In genomic region chr6:140174509-140174908, GRCh38 we compare ENCODE assay signal across 14 cellular contexts.
DNase-seq lines count a peak whose midpoint lies in the region; TF ChIP-seq lines count a peak whose summit lies in the region.
"Had no signal": no experiment of that assay in that cellular context is flagged by ENCODE, and none has a peak within 500 bp of the region (broad histone marks: within the 10 kb centered on the region; RNA-seq: fewer than 3 reads in every experiment).

No MANE protein-coding gene starts in this region.

- TF ChIP-seq CTCF in RWPE1 (conservative IDR thresholded peaks at IDR 0.05; ENCODE audit: low read depth) (no peak), epithelial cell of proximal tubule (conservative IDR thresholded peaks at IDR 0.05; ENCODE audit: low read depth, low read length) (no peak), chondrocyte (IDR thresholded peaks at IDR 0.05) (no peak)

- H3K27ac ChIP-seq in RWPE1 = no peak overlapping the region

- no peaks in the 10 kb centered on the region for H3K36me3 Mint-ChIP-seq in chondrocyte (ENCODE audit: low read depth)
- H3K36me3 Mint-ChIP-seq: activated naive CD4-positive, alpha-beta T cell treated with anti-CD3 and anti-CD28 coated beads, Interleukin-2, amount 50 U/mL, for 72 hours; natural killer cell treated with Interleukin-12 subunit alpha and Interleukin-12 subunit beta and Interleukin-15 and Interleukin-18, amount 100 ng/mL, for 72 hours had no signal

- no peak overlapping the region for H3K4me3 Mint-ChIP-seq in chondrocyte (ENCODE audit: unreplicated experiment)
- H3K4me3 Mint-ChIP-seq: endodermal cell; natural killer cell treated with Interleukin-12 subunit alpha and Interleukin-12 subunit beta and Interleukin-15 and Interleukin-18, amount 100 ng/mL, for 72 hours had no signal

- POLR2A ChIA-PET in RWPE1 (lab: Yijun Ruan, JAX; ENCODE audit: low non-redundant PET) = no interaction called here

- H3K9me3 Mint-ChIP-seq in chondrocyte (ENCODE audit: low read depth) = peaks cover 8% of the 10 kb centered on the region

- no peak overlapping the region for H3K27ac Mint-ChIP-seq in chondrocyte (ENCODE audit: unreplicated experiment)
- H3K27ac Mint-ChIP-seq: activated naive CD4-positive, alpha-beta T cell treated with anti-CD3 and anti-CD28 coated beads, Interleukin-2, amount 50 U/mL, for 72 hours; endodermal cell; natural killer cell treated with Interleukin-12 subunit alpha and Interleukin-12 subunit beta and Interleukin-15 and Interleukin-18, amount 100 ng/mL, for 72 hours had no signal

- peak; percentile 100 for DNase-seq in HCEC 1CT
- DNase-seq in RWPE1 (ENCODE audit: low spot score) = peak; percentile 91
- DNase-seq in epithelial cell of proximal tubule (ENCODE audit: low read depth) = peak; percentile 35
- peak; percentile 79 for DNase-seq in stromal cell of bone marrow (ENCODE audit: low read depth)
- no peak for DNase-seq in chondrocyte (ENCODE audit: low spot score)
- no peak for DNase-seq in mesenteric fat pad (ENCODE audit: low spot score)
- DNase-seq in NCI-H510A (lab: John Stamatoyannopoulos, UW) = no peak
- DNase-seq: endodermal cell, GF-D8, kidney glomerular epithelial cell, NCI-H2107, SHP77 had no signal

- H3K4me1 Mint-ChIP-seq in chondrocyte (ENCODE audit: low read depth) = peaks cover 9% of the 10 kb centered on the region
- H3K4me1 Mint-ChIP-seq: endodermal cell had no signal

- no peaks in the 10 kb centered on the region for H3K27me3 Mint-ChIP-seq in chondrocyte (ENCODE audit: low read depth)
- H3K27me3 Mint-ChIP-seq: natural killer cell treated with Interleukin-12 subunit alpha and Interleukin-12 subunit beta and Interleukin-15 and Interleukin-18, amount 100 ng/mL, for 72 hours had no signal

- CTCF ChIA-PET in RWPE1 (lab: Yijun Ruan, JAX) = interaction anchor here (0.6 kb wide), 1 partner anchor 82 kb away, joined by 3 read pairs; no protein-coding TSS in a partner anchor

- H3K4me3 ChIP-seq in epithelial cell of proximal tubule (ENCODE audit: low read depth, low read length) = no peak overlapping the region

Comparison
In these comparisons a context has a peak if more than half of its experiments do, and no peak if none do; other contexts are left out.
1. DNase-seq: peak in HCEC 1CT (single experiment), RWPE1 (single experiment), epithelial cell of proximal tubule (single experiment) and stromal cell of bone marrow (single experiment); none in chondrocyte (single experiment), mesenteric fat pad (single experiment) and NCI-H510A (single experiment).